Comparison of ENCODE assay signal across 7 cellular contexts in the genomic region with DNA sequence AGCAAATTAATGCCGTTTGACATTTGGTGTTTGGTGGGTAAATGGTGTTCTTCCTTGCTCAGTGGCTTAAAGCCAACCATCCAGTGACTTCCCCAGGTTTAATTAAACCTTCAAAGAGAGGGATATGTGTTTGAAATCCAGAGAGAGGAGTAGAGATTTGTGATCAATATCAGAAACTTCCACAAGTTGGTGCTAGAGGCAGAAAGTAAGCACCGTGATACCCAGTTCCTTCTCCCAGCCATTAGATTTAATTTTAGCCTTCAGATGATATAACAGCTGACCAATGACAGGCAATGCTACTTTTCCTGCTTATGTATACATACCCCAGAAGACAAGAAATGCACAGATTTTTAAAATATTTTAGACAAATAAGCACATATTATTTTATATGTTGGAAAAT.
DNase-seq lines count a peak whose midpoint lies in the region; ATAC-seq and TF ChIP-seq lines count a peak whose summit lies in the region.

No MANE protein-coding gene starts in this region.

- no peaks in the 10 kb centered on the region for H3K9me3 ChIP-seq in HCT116 (ENCODE audit: control insufficient read depth in 1 of 2, insufficient read depth in 1 of 2, low read depth in 1 of 2, low read length in 2 of 2)
- H3K9me3 ChIP-seq in OCI-LY3 (ENCODE audit: insufficient read depth, low read length), result no peaks in the 10 kb centered on the region
- H3K9me3 ChIP-seq in psoas muscle, result no peaks in the 10 kb centered on the region
- no peaks in the 10 kb centered on the region for H3K9me3 ChIP-seq in gastroesophageal sphincter

- no peak overlapping the region for H3K4me2 ChIP-seq in HCT116 (ENCODE audit: low read length)
- no peak overlapping the region for H3K4me2 ChIP-seq in OCI-LY3 (ENCODE audit: low read length)

- no peak for TF ChIP-seq EP300 in gastroesophageal sphincter (IDR thresholded peaks at IDR 0.05)

- no peak overlapping the region for H3K9ac ChIP-seq in HCT116 (ENCODE audit: low read length)
- H3K9ac ChIP-seq in OCI-LY3 (ENCODE audit: low read length), result no peak overlapping the region

- 2 to 8% (median 7%) methylated on average over 2 of the region's 2 CpGs for WGBS in psoas muscle, 3 donors
- 0% methylated on average over 2 of the region's 2 CpGs for WGBS in gastroesophageal sphincter (ENCODE audit: low coverage in 1 of 2), 2 donors

- H2AFZ ChIP-seq in HCT116 (ENCODE audit: low read depth, low read length, poor library complexity, severe bottlenecking), result no peak overlapping the region
- no peak overlapping the region for H2AFZ ChIP-seq in OCI-LY3 (ENCODE audit: low read depth, low read length)

- H3K9me2 ChIP-seq in HCT116 (ENCODE audit: insufficient read depth), result no peaks in the 10 kb centered on the region

- no peaks in the 10 kb centered on the region for H3K36me3 ChIP-seq in HCT116 (ENCODE audit: control insufficient read depth in 1 of 2, insufficient read depth in 2 of 2, low read length in 2 of 2)
- no peaks in the 10 kb centered on the region for H3K36me3 ChIP-seq in OCI-LY3 (replicated peaks; ENCODE audit: low read depth, low read length)
- no peaks in the 10 kb centered on the region for H3K36me3 ChIP-seq in psoas muscle (ENCODE audit: insufficient read depth in 1 of 2, low read depth in 1 of 2)
- no peaks in the 10 kb centered on the region for H3K36me3 ChIP-seq in gastroesophageal sphincter

- intact Hi-C loops in HCT116 (cut with micrococcal nuclease) (no loop called here), psoas muscle (cut with DNase I) (no loop called here)

- no peaks in the 10 kb centered on the region for H3K27me3 ChIP-seq in HCT116 (ENCODE audit: insufficient read depth, low read length)
- no peaks in the 10 kb centered on the region for H3K27me3 ChIP-seq in OCI-LY3 (ENCODE audit: low read depth, low read length)
- no peaks in the 10 kb centered on the region for H3K27me3 ChIP-seq in psoas muscle (ENCODE audit: insufficient read depth in 3 of 3, low read length in 2 of 3)
- no peaks in the 10 kb centered on the region for H3K27me3 ChIP-seq in gastroesophageal sphincter

- no TSS peak for BruUV-seq in HCT116 (replicated peaks; lab: Mats Ljungman, UMichigan)

- POLR2A ChIA-PET in HCT116 (lab: Charles Lee), result no interaction called here

- CTCF ChIA-PET in HCT116 (lab: Charles Lee), result interaction anchor here (1.1 kb wide), 1 partner anchor 10 kb away, joined by 3 read pairs; no protein-coding TSS in a partner anchor

- no peak overlapping the region for H3K4me3 ChIP-seq in HCT116 (replicated peaks in 1 of 2; ENCODE audit: low read depth in 1 of 2, low read length in 2 of 2)
- H3K4me3 ChIP-seq in OCI-LY3 (ENCODE audit: low read length), result no peak overlapping the region
- no peak overlapping the region for H3K4me3 ChIP-seq in psoas muscle
- H3K4me3 ChIP-seq in gastroesophageal sphincter, result no peak overlapping the region

- TF ChIP-seq POLR2A in HCT116 (IDR thresholded peaks at IDR 0.05; ENCODE audit: borderline replicate concordance, extremely low read depth, insufficient read depth, insufficient read length) (no peak), gastroesophageal sphincter (IDR thresholded peaks at IDR 0.05) (no peak)

- TF ChIP-seq CTCF in HCT116 (IDR thresholded peaks at IDR 0.05 in 2 of 3, conservative IDR thresholded peaks at IDR 0.05 in 1 of 3; ENCODE audit: borderline replicate concordance in 1 of 3, insufficient read depth in 1 of 3, low read depth in 2 of 3, low read length in 2 of 3), result peak in 2 of 3 experiments; percentile 5 to 26; a peak in 3 of 6 replicates
- TF ChIP-seq CTCF in OCI-LY3 (IDR thresholded peaks at IDR 0.05; ENCODE audit: low read depth, low read length), result peak; percentile 54
- TF ChIP-seq CTCF in psoas muscle (IDR thresholded peaks at IDR 0.05), result peak; percentile 4
- peak in 1 of 4 experiments; percentile 15 for TF ChIP-seq CTCF in gastroesophageal sphincter (IDR thresholded peaks at IDR 0.05)

- no peak for DNase-seq in HCT116 (ENCODE audit: low read depth, low spot score)
- DNase-seq in fibroblast of peridontal ligament (ENCODE audit: extremely low read depth), result peak; percentile 41
- no peak for DNase-seq in psoas muscle
- no peak for DNase-seq in NCI-H187 treated with DMSO at 0.1 percent for 48 hours (lab: John Stamatoyannopoulos, UW)
- DNase-seq in DMS114 treated with DMSO at 0.1 percent for 48 hours (lab: John Stamatoyannopoulos, UW; ENCODE audit: unreplicated experiment), result no peak

- H4K20me1 ChIP-seq in HCT116 (ENCODE audit: insufficient read depth) (no peaks in the 10 kb centered on the region), OCI-LY3 (ENCODE audit: insufficient read depth, low read length) (no peaks in the 10 kb centered on the region)

- peak; percentile 40; the same call in 1 of the 2 replicates for ATAC-seq in HCT116
- no peak for ATAC-seq in psoas muscle
- ATAC-seq in gastroesophageal sphincter, result no peak

- RAD21 ChIA-PET in HCT116 (lab: Charles Lee; ENCODE audit: low non-redundant PET in 1 of 2, low total read pairs in 2 of 2, uncharacterized antibody in 2 of 2, unreplicated experiment in 2 of 2), result no interaction called here

- H3K27ac ChIP-seq in HCT116 (ENCODE audit: low read depth, low read length) (no peak overlapping the region), OCI-LY3 (ENCODE audit: low read length) (no peak overlapping the region), psoas muscle (no peak overlapping the region), gastroesophageal sphincter (no peak overlapping the region)

- no peaks in the 10 kb centered on the region for H3K4me1 ChIP-seq in HCT116 (ENCODE audit: control insufficient read depth in 1 of 2, insufficient read depth in 2 of 2, low read length in 2 of 2)
- H3K4me1 ChIP-seq in OCI-LY3 (ENCODE audit: low read length), result no peaks in the 10 kb centered on the region
- no peaks in the 10 kb centered on the region for H3K4me1 ChIP-seq in psoas muscle
- no peaks in the 10 kb centered on the region for H3K4me1 ChIP-seq in gastroesophageal sphincter

- no peaks in the 10 kb centered on the region for H3K79me2 ChIP-seq in HCT116 (ENCODE audit: insufficient read depth, low read length)
- H3K79me2 ChIP-seq in OCI-LY3 (ENCODE audit: low read length), result no peaks in the 10 kb centered on the region

- TF ChIP-seq RAD21 in HCT116 (IDR thresholded peaks at IDR 0.05; ENCODE audit: low read depth), result peak; percentile 29; the same call in 1 of the 2 replicates

TF ChIP-seq in HCT116, 20 proteins besides CTCF, POLR2A, EP300 and RAD21:
- TF ChIP-seq SP1 (IDR thresholded peaks at IDR 0.05; ENCODE audit: low read depth), result no peak
- no peak for TF ChIP-seq CEBPB (IDR thresholded peaks at IDR 0.05; ENCODE audit: low read depth)
- TF ChIP-seq SIN3A (IDR thresholded peaks at IDR 0.05; ENCODE audit: low read depth), result no peak
